9 cellular contexts compared by ENCODE assay signal in the genomic region with DNA sequence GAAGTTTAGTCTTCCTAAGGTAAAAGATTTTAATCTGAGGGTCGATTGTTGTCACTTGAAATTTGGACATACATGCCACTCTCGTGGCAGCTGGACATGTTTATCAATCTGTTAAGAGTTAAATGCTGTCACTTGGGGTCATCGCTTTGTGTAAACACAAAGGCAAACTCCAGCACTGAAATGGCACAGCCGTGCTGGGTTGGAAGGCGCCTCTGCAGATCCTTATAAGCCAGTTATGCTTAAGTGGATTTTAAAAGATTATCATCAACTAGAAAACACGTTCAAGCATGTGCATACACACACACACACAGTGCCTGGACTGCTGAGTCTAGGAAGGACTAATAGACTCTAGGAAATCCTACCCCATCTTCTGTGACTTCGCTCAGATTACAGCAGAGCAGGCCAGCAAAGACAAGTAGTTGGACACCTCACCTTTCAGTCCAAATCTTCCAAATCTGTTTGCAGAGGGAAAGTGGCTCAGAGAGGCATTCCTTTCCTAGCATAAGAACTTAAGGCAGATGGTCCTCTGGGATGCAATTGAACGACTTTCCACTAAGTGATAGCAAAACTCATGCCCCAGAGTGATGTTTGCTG.
"Had no signal": no experiment of that assay in that cellular context is flagged by ENCODE, and none has a peak within 500 bp of the region (broad histone marks: within the 10 kb centered on the region; RNA-seq: fewer than 3 reads in every experiment).

No MANE protein-coding gene starts in this region.

- H3K4me1 ChIP-seq: left lung, thyroid gland had no signal

- H3K9me3 ChIP-seq: left lung, thyroid gland had no signal

- ATAC-seq: left lung had no signal

- H3K27me3 ChIP-seq: thyroid gland had no signal

- DNase-seq: activated B cell treated with CpG ODN at 0.5 μM for 24 hours; activated CD4-positive, alpha-beta T cell treated with anti-CD3 and anti-CD28 coated beads, Interleukin-2, amount 10 ng/mL, durations not matched to agents 24 days and 14 days; activated naive CD4-positive, alpha-beta T cell; aorta; islet precursor cell; left lung; mesenchymal stem cell; nephron progenitor cell; thyroid gland had no signal

- H3K4me3 ChIP-seq: left lung, thyroid gland had no signal

- H3K36me3 ChIP-seq: left lung, thyroid gland had no signal

- H3K27ac ChIP-seq: left lung, thyroid gland had no signal
